ENCODE assay signal across 8 cellular contexts in genomic region chr11:34357646-34358257, GRCh38.
DNase-seq lines count a peak whose midpoint lies in the region; TF ChIP-seq lines count a peak whose summit lies in the region.

ABTB2 (minus strand) TSS chr11:34358010.

- peaks cover 87% of the 10 kb centered on the region for H3K27me3 Mint-ChIP-seq in nephron progenitor cell (ENCODE audit: low read depth, poor library complexity)
- peaks cover 51% of the 10 kb centered on the region for H3K27me3 Mint-ChIP-seq in stimulated activated naive CD8-positive, alpha-beta T cell treated with anti-CD3 and anti-CD28 coated beads, Interleukin-15, Interleukin-2, amounts not matched to agents 100 ng/mL and 50 ng/mL, for 24 hours

- H3K36me3 Mint-ChIP-seq in nephron progenitor cell (ENCODE audit: low read depth) = no peaks in the 10 kb centered on the region
- H3K36me3 Mint-ChIP-seq in stimulated activated naive CD8-positive, alpha-beta T cell treated with anti-CD3 and anti-CD28 coated beads, Interleukin-15, Interleukin-2, amounts not matched to agents 100 ng/mL and 50 ng/mL, for 24 hours (ENCODE audit: low read depth) = peaks cover 7% of the 10 kb centered on the region

- TF ChIP-seq CTCF in fibroblast of pulmonary artery (IDR thresholded peaks at IDR 0.05; ENCODE audit: low read length, missing control alignments) (no peak), nephron progenitor cell (IDR thresholded peaks at IDR 0.05) (no peak)

- H3K4me1 Mint-ChIP-seq in nephron progenitor cell = peaks cover 30% of the 10 kb centered on the region
- H3K4me1 Mint-ChIP-seq in stimulated activated naive CD8-positive, alpha-beta T cell treated with anti-CD3 and anti-CD28 coated beads, Interleukin-15, Interleukin-2, amounts not matched to agents 100 ng/mL and 50 ng/mL, for 24 hours (ENCODE audit: low read depth) = peaks cover 28% of the 10 kb centered on the region

- no peaks in the 10 kb centered on the region for H3K9me3 Mint-ChIP-seq in nephron progenitor cell
- H3K9me3 Mint-ChIP-seq in stimulated activated naive CD8-positive, alpha-beta T cell treated with anti-CD3 and anti-CD28 coated beads, Interleukin-15, Interleukin-2, amounts not matched to agents 100 ng/mL and 50 ng/mL, for 24 hours = no peaks in the 10 kb centered on the region

- DNase-seq in EL (peak; percentile 97), GOT3 (lab: John Stamatoyannopoulos, UW) (peak; percentile 91), Kasumi-1 (lab: John Stamatoyannopoulos, UW) (peak; percentile 98), RKO (ENCODE audit: low spot score) (peak; percentile 97), fibroblast of pulmonary artery (ENCODE audit: low read depth) (peak; percentile 98), nephron progenitor cell (peak; percentile 99)
- DNase-seq in activated T-helper 1 cell treated with anti-CD3 and anti-CD28 coated beads, Interleukin-2, amount 50 U/mL, for 16 hours (ENCODE audit: low read depth in 1 of 2, low spot score in 1 of 2) = peak; percentile 91 to 93

- no peak within 1 kb of the TSS for H3K27ac Mint-ChIP-seq in nephron progenitor cell
- H3K27ac Mint-ChIP-seq in stimulated activated naive CD8-positive, alpha-beta T cell treated with anti-CD3 and anti-CD28 coated beads, Interleukin-15, Interleukin-2, amounts not matched to agents 100 ng/mL and 50 ng/mL, for 24 hours = peak within 1 kb of the TSS; percentile 19

- peak within 1 kb of the TSS; percentile 82 for H3K4me3 Mint-ChIP-seq in nephron progenitor cell
- H3K4me3 Mint-ChIP-seq in stimulated activated naive CD8-positive, alpha-beta T cell treated with anti-CD3 and anti-CD28 coated beads, Interleukin-15, Interleukin-2, amounts not matched to agents 100 ng/mL and 50 ng/mL, for 24 hours = peak within 1 kb of the TSS; percentile 86

- peak within 1 kb of the TSS; percentile 71 for H3K4me3 ChIP-seq in fibroblast of pulmonary artery (replicated peaks; ENCODE audit: low read depth, low read length)

Comparison
In these comparisons a context has a peak if more than half of its experiments do, and no peak if none do; other contexts are left out.
1. Peak in every context shown above with its lines: DNase-seq and H3K4me3 ChIP-seq.